In the genomic region with DNA sequence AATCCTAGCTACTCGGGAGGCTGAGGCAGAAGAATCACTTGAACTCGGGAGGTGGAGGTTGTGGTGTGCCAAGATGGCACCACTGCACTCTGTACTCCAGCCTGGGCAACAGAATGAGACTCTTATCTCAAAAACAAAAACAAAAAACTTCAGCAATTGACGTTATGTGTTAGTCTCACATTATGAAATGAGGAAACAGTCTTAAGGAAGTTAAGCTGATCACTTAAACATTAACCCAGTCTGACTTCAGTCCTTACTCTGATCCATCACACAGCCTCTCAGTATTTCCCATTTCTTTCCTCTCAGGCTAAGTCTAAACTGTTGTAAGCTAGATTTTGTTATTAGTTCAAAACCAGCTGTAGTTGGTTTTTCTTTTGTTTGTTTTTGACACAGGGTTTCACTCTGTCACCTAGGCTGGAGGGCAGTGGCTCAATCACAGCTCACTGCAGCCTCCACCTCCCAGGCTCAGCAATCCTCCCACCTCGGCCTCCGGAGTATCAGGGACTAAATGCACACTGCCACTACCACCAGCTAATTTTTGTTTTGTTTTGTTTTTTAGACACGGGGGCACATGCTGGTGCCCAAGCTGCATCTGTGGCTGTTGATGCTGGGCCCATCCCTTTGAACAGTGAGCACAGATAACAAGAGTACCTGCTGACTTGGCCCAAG, we compare ENCODE assay signal across 17 cellular contexts. TPM values are rescaled to one million over a fixed set of nuclear protein-coding genes. Genes with fewer than 3 reads are reported as not detected.
DNase-seq lines count a peak whose midpoint lies in the region; ATAC-seq, FAIRE-seq and TF ChIP-seq lines count a peak whose summit lies in the region.
"Had no signal": no experiment of that assay in that cellular context is flagged by ENCODE, and none has a peak within 500 bp of the region (broad histone marks: within the 10 kb centered on the region; RNA-seq: fewer than 3 reads in every experiment).

No MANE protein-coding gene starts in this region.

- in situ Hi-C loops in GM12878 (cut with MboI) = no loop called here

- H3K27me3 Mint-ChIP-seq in CD8-positive, alpha-beta T cell (ENCODE audit: low read depth) = no peaks in the 10 kb centered on the region
- no peaks in the 10 kb centered on the region for H3K27me3 Mint-ChIP-seq in nephron (ENCODE audit: low read depth)

- TF ChIP-seq RAD21 in A549 (conservative IDR thresholded peaks at IDR 0.05 in 1 of 2, IDR thresholded peaks at IDR 0.05 in 1 of 2) = no peak
- no peak for TF ChIP-seq RAD21 in GM12878 (IDR thresholded peaks at IDR 0.05; ENCODE audit: insufficient read depth, low read depth, low read length)

- H3K9ac ChIP-seq in GM12878 (ENCODE audit: control insufficient read depth, insufficient read depth, low read length) = no peak overlapping the region

- H3K27me3 ChIP-seq in CD8-positive, alpha-beta T cell (ENCODE audit: insufficient read depth, low read length) = no peaks in the 10 kb centered on the region
- H3K27me3 ChIP-seq in GM12878 (replicated peaks in 1 of 2; ENCODE audit: control insufficient read depth in 2 of 2, insufficient read depth in 2 of 2, low read length in 1 of 2) = no peaks in the 10 kb centered on the region
- H3K27me3 ChIP-seq in prostate gland (replicated peaks; ENCODE audit: insufficient read depth) = no peaks in the 10 kb centered on the region

- no peaks in the 10 kb centered on the region for H3K9me3 Mint-ChIP-seq in CD8-positive, alpha-beta T cell
- H3K9me3 Mint-ChIP-seq in nephron = no peaks in the 10 kb centered on the region
- H3K9me3 Mint-ChIP-seq: H9 had no signal

- H3K36me3 ChIP-seq in CD8-positive, alpha-beta T cell (ENCODE audit: insufficient read depth, low read length) = peaks cover 19% of the 10 kb centered on the region
- peaks cover 26 to 28% of the 10 kb centered on the region in 2 experiments; a peak in 3 of 4 replicates for H3K36me3 ChIP-seq in GM12878 (ENCODE audit: control insufficient read depth in 2 of 2, insufficient read depth in 2 of 2, low read length in 1 of 2)
- H3K36me3 ChIP-seq in prostate gland = peaks cover 0 to 3% of the 10 kb centered on the region in 2 donors

- no peaks in the 10 kb centered on the region for H4K20me1 ChIP-seq in GM12878 (ENCODE audit: control insufficient read depth, insufficient read depth)

- SMC1A ChIA-PET in GM12878 (lab: Charles Lee; ENCODE audit: uncharacterized antibody, unreplicated experiment) = interaction anchor here (0.9 to 1.4 kb wide), 6 partner anchors 11 to 43 kb away, joined by 3 to 6 read pairs (median 4); no protein-coding TSS in a partner anchor

- FAIRE-seq in A549 (lab: Jason Lieb, UNC) (no peak), GM12878 (lab: Jason Lieb, UNC) (no peak)
- FAIRE-seq: GM18507, TTC549 had no signal

- intact Hi-C loops in CD8-positive, alpha-beta T cell (cut with DNase I, micrococcal nuclease) = no loop called here
- intact Hi-C loops in GM12878 (cut with micrococcal nuclease; ENCODE audit: unreplicated experiment) = no loop called here
- intact Hi-C loops in prostate gland (cut with DNase I) = no loop called here

- H3K4me3 ChIP-seq in A549 (no peak overlapping the region), GM12878 (no peak overlapping the region), prostate gland (no peak overlapping the region)
- H3K4me3 ChIP-seq in CD8-positive, alpha-beta T cell (ENCODE audit: low read depth, low read length) = no peak overlapping the region

- RAD21 ChIA-PET in GM12878 (lab: Charles Lee; ENCODE audit: unreplicated experiment) = interaction anchor here (1.1 kb wide), 1 partner anchor 9 kb away, joined by 3 read pairs; no protein-coding TSS in a partner anchor

- DNase-seq in A549 (ENCODE audit: low read depth in 1 of 2, low spot score in 1 of 2) = no peak
- DNase-seq in CD8-positive, alpha-beta T cell = no peak
- no peak for DNase-seq in GM12878 (ENCODE audit: low read depth, low spot score)
- no peak for DNase-seq in prostate gland (ENCODE audit: low spot score)
- DNase-seq in NK-92 treated with Interleukin-12 subunit alpha and Interleukin-12 subunit beta, amount 100 ng/mL, for 24 hours (lab: John Stamatoyannopoulos, UW) = no peak
- DNase-seq: activated CD8-positive, alpha-beta memory T cell treated with anti-CD3 and anti-CD28 coated beads, Interleukin-2, amount 50 U/mL, for 4 hours; effector memory CD4-positive, alpha-beta T cell; GDM1; H9; NCI-H2029; Right ventricle myocardium superior; stimulated activated CD4-positive, alpha-beta T cell treated with anti-CD3 and anti-CD28 coated beads, Interleukin-4, amount 100 ng/mL, for 1 hour; stimulated activated naive CD4-positive, alpha-beta T cell treated with Interleukin-2 at 50 U/mL for 16 hours had no signal

- no peak overlapping the region for H2AFZ ChIP-seq in GM12878 (ENCODE audit: control insufficient read depth, low read depth, low read length)

- POLR2A ChIA-PET in A549 (lab: Yijun Ruan, JAX) = interaction anchor here (1.1 kb wide), 1 partner anchor 24 kb away, joined by 4 read pairs; no protein-coding TSS in a partner anchor
- POLR2A ChIA-PET in CD8-positive, alpha-beta T cell (lab: Charles Lee) = no interaction called here
- POLR2A ChIA-PET in GM12878 (lab: Charles Lee) = interaction anchor here (0.6 to 1.2 kb wide), 5 partner anchors 9 to 68 kb away, joined by 3 to 4 read pairs (median 3); no protein-coding TSS in a partner anchor

- H3K27ac Mint-ChIP-seq in CD8-positive, alpha-beta T cell = peak overlapping the region; percentile 25
- peak overlapping the region in 2 of 3 experiments; percentile 18 to 38 for H3K27ac Mint-ChIP-seq in nephron

- ATAC-seq in A549 (0 out of 6 replicates have a peak, but pooled peaks have one; percentile 9 to 23), GM12878 (peak; percentile 26; the same call in 2 of the 3 replicates), GM19455 (IDR thresholded peaks at IDR 0.05; ENCODE audit: unreplicated experiment) (no peak)
- no peak for ATAC-seq in CD8-positive, alpha-beta T cell

- H3K9me3 ChIP-seq in A549 (no peaks in the 10 kb centered on the region), GM12878 (replicated peaks; ENCODE audit: control insufficient read depth, insufficient read depth, low read length) (no peaks in the 10 kb centered on the region), prostate gland (no peaks in the 10 kb centered on the region)
- H3K9me3 ChIP-seq in CD8-positive, alpha-beta T cell (ENCODE audit: low read length) = no peaks in the 10 kb centered on the region

- no peak overlapping the region for H3K4me3 Mint-ChIP-seq in CD8-positive, alpha-beta T cell
- H3K4me3 Mint-ChIP-seq in nephron = no peak overlapping the region
- H3K4me3 Mint-ChIP-seq: H9 had no signal

- no TSS peak for BruUV-seq in GM12878 (replicated peaks; lab: Mats Ljungman, UMichigan)

- CTCF ChIA-PET in A549 (lab: Yijun Ruan, JAX) (interaction anchor here (0.6 to 62.2 kb wide), 10 partner anchors 8 to 186 kb away, joined by 3 to 3429 read pairs (median 5); a partner anchor contains a TSS), GM12878 (lab: Yijun Ruan, JAX) (interaction anchor here (0.6 to 3.1 kb wide), 8 partner anchors 13 to 187 kb away, joined by 3 to 11 read pairs (median 4); a partner anchor contains a TSS)
- CTCF ChIA-PET in CD8-positive, alpha-beta T cell (lab: Charles Lee) = interaction anchor here (0.9 to 2.6 kb wide), 3 partner anchors 16 to 53 kb away, joined by 3 to 16 read pairs (median 4); a partner anchor contains a TSS

- H3K4me1 ChIP-seq in A549 = peaks cover 49% of the 10 kb centered on the region
- peaks cover 13% of the 10 kb centered on the region for H3K4me1 ChIP-seq in CD8-positive, alpha-beta T cell (ENCODE audit: insufficient read depth, low read length)
- no peaks in the 10 kb centered on the region for H3K4me1 ChIP-seq in GM12878 (ENCODE audit: control insufficient read depth, insufficient read depth, low read length)
- H3K4me1 ChIP-seq in prostate gland (replicated peaks) = peaks cover 6% of the 10 kb centered on the region

- H3K27ac ChIP-seq in A549 = 0 out of 6 replicates have a peak overlapping the region, but pooled peaks of 1 of the 2 experiments have one; percentile 12
- H3K27ac ChIP-seq in CD8-positive, alpha-beta T cell (ENCODE audit: low read depth, low read length) = no peak overlapping the region
- H3K27ac ChIP-seq in GM12878 (ENCODE audit: control insufficient read depth, insufficient read depth) = no peak overlapping the region
- H3K27ac ChIP-seq in prostate gland = no peak overlapping the region

- peaks cover 50% of the 10 kb centered on the region for H3K79me2 ChIP-seq in GM12878 (ENCODE audit: control insufficient read depth, insufficient read depth, low read length)

- TF ChIP-seq CTCF in A549 (IDR thresholded peaks at IDR 0.05) (no peak), GM12878 (IDR thresholded peaks at IDR 0.05 in 2 of 3, conservative IDR thresholded peaks at IDR 0.05 in 1 of 3; ENCODE audit: control insufficient read depth in 2 of 3, extremely low read depth in 1 of 3, insufficient read depth in 1 of 3, low read depth in 3 of 3, low read length in 3 of 3) (no peak), nephron (IDR thresholded peaks at IDR 0.05; ENCODE audit: unreplicated experiment in 3 of 3) (no peak), prostate gland (IDR thresholded peaks at IDR 0.05) (no peak)
- no peak for TF ChIP-seq CTCF in CD8-positive, alpha-beta T cell (IDR thresholded peaks at IDR 0.05)

- peaks cover 15% of the 10 kb centered on the region for H3K4me1 Mint-ChIP-seq in CD8-positive, alpha-beta T cell (ENCODE audit: low read depth)
- peaks cover 19% of the 10 kb centered on the region for H3K4me1 Mint-ChIP-seq in nephron

- TF ChIP-seq EP300 in A549 (IDR thresholded peaks at IDR 0.05) = no peak
- no peak for TF ChIP-seq EP300 in GM12878 (IDR thresholded peaks at IDR 0.05; ENCODE audit: borderline replicate concordance in 1 of 2, control insufficient read depth in 1 of 2, low read depth in 2 of 2, low read length in 2 of 2)

- H3K4me2 ChIP-seq in A549 (peak overlapping the region; percentile 25; the same call in 2 of the 3 replicates), GM12878 (ENCODE audit: control insufficient read depth, insufficient read depth) (no peak overlapping the region)

- TF ChIP-seq POLR2A in A549 (IDR thresholded peaks at IDR 0.05; ENCODE audit: low read length) (no peak), GM12878 (IDR thresholded peaks at IDR 0.05; ENCODE audit: low read depth, low read length) (no peak), prostate gland (IDR thresholded peaks at IDR 0.05) (no peak)

- peaks cover 47% of the 10 kb centered on the region for H3K36me3 Mint-ChIP-seq in CD8-positive, alpha-beta T cell
- H3K36me3 Mint-ChIP-seq in nephron (ENCODE audit: low read depth) = peaks cover 56% of the 10 kb centered on the region

- 59% methylated on average over 6 of the region's 6 CpGs for WGBS in A549 (ENCODE audit: missing lambda C conversion rate)
- WGBS in GM12878 (ENCODE audit: insufficient coverage, insufficient replicate concordance, low lambda C conversion rate, missing lambda C conversion rate) = 65% methylated on average over 6 of the region's 6 CpGs
- 90% methylated on average over 6 of the region's 6 CpGs for WGBS in prostate gland

RNA-seq across cellular contexts. Expression of a gene that starts 6.3 kb away (rescaled TPM):
- polyA plus RNA-seq in A549 (2011; rRNA removed) = 141 and 196 TPM in 2 replicates
- polyA plus RNA-seq in A549 (2012; cell fraction: cytosol; rRNA removed) = 483 and 502 TPM in 2 replicates
- 360 and 387 TPM in 2 replicates for polyA plus RNA-seq in A549 (2012; cell fraction: nucleus; rRNA removed)
- polyA plus RNA-seq in A549 (2017; fragmentation: RNase III; extraction: RNeasy Plus Mini Kit Qiagen cat#74134 plus additional on column Dnase treatment) = 623 to 739 TPM (median 629 TPM) in 3 replicates
- polyA minus RNA-seq in A549 (2011; rRNA and poly(A)+ RNA removed) = 49.1 and 91.6 TPM in 2 replicates
- total RNA-seq in CD8-positive, alpha-beta T cell = 10 to 100 TPM; 15.1 to 17.3 TPM
- 43.4 and 56.9 TPM in 2 replicates for total RNA-seq in GM12878 (2013; cell fraction: nucleolus; rRNA removed)
- 150 and 158 TPM in 2 replicates for total RNA-seq in GM12878 (2014; rRNA removed)
- total RNA-seq in GM12878 (2014; rRNA removed; fragmentation: Illumina TruSeq; extraction: Trizol) = 324 and 357 TPM in 2 replicates
- 316 and 327 TPM in 2 replicates for total RNA-seq in GM12878 (2021)
- polyA plus RNA-seq in GM12878 (2011; ENCODE audit: low read depth) = 208 TPM
- polyA plus RNA-seq in GM12878 (2011; rRNA removed) = 79.7 and 112 TPM in 2 replicates
- 288 and 290 TPM in 2 replicates for polyA plus RNA-seq in GM12878 (2011; cell fraction: cytosol; rRNA removed)
- 199 and 203 TPM in 2 replicates for polyA plus RNA-seq in GM12878 (2011; cell fraction: nucleus; rRNA removed)
- polyA plus RNA-seq in GM12878 (2012) = 277 and 284 TPM in 2 replicates
- 101 and 318 TPM in 2 replicates for polyA plus RNA-seq in GM12878 (2014; fragmentation: Illumina TruSeq; extraction: Trizol)
- polyA plus RNA-seq in GM12878 (2014; fragmentation: Nextera tagmentation; extraction: Ambion mirVana) = 100 to 1,000 TPM in 1 of 2 experiments, 10 to 100 TPM in 1; 95.9 to 140 TPM
- polyA plus RNA-seq in GM12878 (2014; rRNA removed) = 339 and 341 TPM in 2 replicates
- polyA plus RNA-seq in GM12878 (2016; fragmentation: Nextera tagmentation; extraction: Ambion mirVana) = 100 to 1,000 TPM; 648 to 651 TPM
- polyA minus RNA-seq in GM12878 (2011; rRNA and poly(A)+ RNA removed) = 39.5 and 98.5 TPM in 2 replicates
- polyA minus RNA-seq in GM12878 (2011; cell fraction: cytosol; rRNA and poly(A)+ RNA removed) = 111 and 140 TPM in 2 replicates
- polyA minus RNA-seq in GM12878 (2011; cell fraction: nucleus; rRNA and poly(A)+ RNA removed) = 46.9 and 65.1 TPM in 2 replicates
- 100 to 1,000 TPM in 1 of 2 donors, 10 to 100 TPM in 1; 97.9 to 132 TPM for total RNA-seq in prostate gland

RNA-seq across cellular contexts. Expression of a gene that starts 16.5 kb away (rescaled TPM):
- polyA plus RNA-seq in A549 (2011; rRNA removed) (54.5 and 73.7 TPM in 2 replicates), A549 (2017; fragmentation: RNase III; extraction: RNeasy Plus Mini Kit Qiagen cat#74134 plus additional on column Dnase treatment) (83.8 to 92.2 TPM (median 91.4 TPM) in 3 replicates), GM12878 (2011; rRNA removed) (17.4 and 40.2 TPM in 2 replicates), GM12878 (2014; fragmentation: Illumina TruSeq; extraction: Trizol) (10.4 and 24.2 TPM in 2 replicates), GM12878 (2014; fragmentation: Nextera tagmentation; extraction: Ambion mirVana) (1 to 10 TPM; 3.7 to 9.8 TPM), GM12878 (2014; rRNA removed) (158 and 188 TPM in 2 replicates), GM12878 (2016; fragmentation: Nextera tagmentation; extraction: Ambion mirVana) (100 to 1,000 TPM; 116 to 129 TPM)
- polyA plus RNA-seq in A549 (2012; cell fraction: cytosol; rRNA removed) = 174 and 199 TPM in 2 replicates
- 280 and 344 TPM in 2 replicates for polyA plus RNA-seq in A549 (2012; cell fraction: nucleus; rRNA removed)
- 31.1 and 36.1 TPM in 2 replicates for polyA minus RNA-seq in A549 (2011; rRNA and poly(A)+ RNA removed)
- total RNA-seq in CD8-positive, alpha-beta T cell = 10 to 100 TPM; 19.3 to 20.4 TPM
- total RNA-seq in GM12878 (2013; cell fraction: nucleolus; rRNA removed) = 22.0 and 36.6 TPM in 2 replicates
- total RNA-seq in GM12878 (2014; rRNA removed) (115 and 144 TPM in 2 replicates), GM12878 (2014; rRNA removed; fragmentation: Illumina TruSeq; extraction: Trizol) (41.6 and 43.7 TPM in 2 replicates), GM12878 (2021) (86.3 and 88.5 TPM in 2 replicates), prostate gland (100 to 1,000 TPM; 120 to 166 TPM)
- polyA plus RNA-seq in GM12878 (2011; ENCODE audit: low read depth) = 15.1 TPM
- 45.1 and 76.6 TPM in 2 replicates for polyA plus RNA-seq in GM12878 (2011; cell fraction: cytosol; rRNA removed)
- 82.6 and 87.6 TPM in 2 replicates for polyA plus RNA-seq in GM12878 (2011; cell fraction: nucleus; rRNA removed)
- polyA plus RNA-seq in GM12878 (2012) = 49.7 and 55.2 TPM in 2 replicates
- 10.6 and 15.4 TPM in 2 replicates for polyA minus RNA-seq in GM12878 (2011; rRNA and poly(A)+ RNA removed)
- 7.4 and 11.4 TPM in 2 replicates for polyA minus RNA-seq in GM12878 (2011; cell fraction: cytosol; rRNA and poly(A)+ RNA removed)
- polyA minus RNA-seq in GM12878 (2011; cell fraction: nucleus; rRNA and poly(A)+ RNA removed) = 20.4 and 32.2 TPM in 2 replicates

RNA-seq across cellular contexts. Expression of a gene that starts 34.7 kb away (rescaled TPM):
- 400 and 545 TPM in 2 replicates for polyA plus RNA-seq in A549 (2011; rRNA removed)
- 90.1 and 91.1 TPM in 2 replicates for polyA plus RNA-seq in A549 (2012; cell fraction: cytosol; rRNA removed)
- 21.1 and 34.7 TPM in 2 replicates for polyA plus RNA-seq in A549 (2012; cell fraction: nucleus; rRNA removed)
- polyA plus RNA-seq in A549 (2017; fragmentation: RNase III; extraction: RNeasy Plus Mini Kit Qiagen cat#74134 plus additional on column Dnase treatment) = 452 to 573 TPM (median 525 TPM) in 3 replicates
- 119 and 127 TPM in 2 replicates for polyA minus RNA-seq in A549 (2011; rRNA and poly(A)+ RNA removed)
- 100 to 1,000 TPM; 192 to 203 TPM for total RNA-seq in CD8-positive, alpha-beta T cell
- total RNA-seq in GM12878 (2013; cell fraction: nucleolus; rRNA removed) = 19.8 and 21.3 TPM in 2 replicates
- total RNA-seq in GM12878 (2014; rRNA removed) = 163 and 207 TPM in 2 replicates
- total RNA-seq in GM12878 (2014; rRNA removed; fragmentation: Illumina TruSeq; extraction: Trizol) = 312 and 322 TPM in 2 replicates
- total RNA-seq in GM12878 (2021) = 506 and 514 TPM in 2 replicates
- 65.4 TPM for polyA plus RNA-seq in GM12878 (2011; ENCODE audit: low read depth)
- 603 and 801 TPM in 2 replicates for polyA plus RNA-seq in GM12878 (2011; rRNA removed)
- polyA plus RNA-seq in GM12878 (2011; cell fraction: cytosol; rRNA removed) = 90.6 and 121 TPM in 2 replicates
- polyA plus RNA-seq in GM12878 (2011; cell fraction: nucleus; rRNA removed) = 80.5 and 124 TPM in 2 replicates
- polyA plus RNA-seq in GM12878 (2012) = 224 and 225 TPM in 2 replicates
- 265 and 335 TPM in 2 replicates for polyA plus RNA-seq in GM12878 (2014; fragmentation: Illumina TruSeq; extraction: Trizol)
- polyA plus RNA-seq in GM12878 (2014; fragmentation: Nextera tagmentation; extraction: Ambion mirVana) = 100 to 1,000 TPM; 709 to 767 TPM
- polyA plus RNA-seq in GM12878 (2014; rRNA removed) = 232 and 249 TPM in 2 replicates
- polyA plus RNA-seq in GM12878 (2016; fragmentation: Nextera tagmentation; extraction: Ambion mirVana) = 100 to 1,000 TPM; 755 to 803 TPM
- polyA minus RNA-seq in GM12878 (2011; rRNA and poly(A)+ RNA removed) = 63.9 and 102 TPM in 2 replicates
- polyA minus RNA-seq in GM12878 (2011; cell fraction: cytosol; rRNA and poly(A)+ RNA removed) = 148 and 173 TPM in 2 replicates
- polyA minus RNA-seq in GM12878 (2011; cell fraction: nucleus; rRNA and poly(A)+ RNA removed) = 13.5 and 14.2 TPM in 2 replicates
- 10 to 100 TPM; 79.7 to 97.2 TPM for total RNA-seq in prostate gland

RNA-seq across cellular contexts. Expression of a gene that starts 38.2 kb away (rescaled TPM):
- polyA plus RNA-seq in A549 (2011; rRNA removed) (8.5 and 9.5 TPM in 2 replicates), A549 (2017; fragmentation: RNase III; extraction: RNeasy Plus Mini Kit Qiagen cat#74134 plus additional on column Dnase treatment) (11.3 to 13.1 TPM (median 12.6 TPM) in 3 replicates), GM12878 (2011; rRNA removed) (2.4 and 5.2 TPM in 2 replicates), GM12878 (2014; fragmentation: Illumina TruSeq; extraction: Trizol) (2.9 and 6.5 TPM in 2 replicates), GM12878 (2014; fragmentation: Nextera tagmentation; extraction: Ambion mirVana) (1 to 10 TPM; 1.5 to 4.3 TPM), GM12878 (2014; rRNA removed) (6.9 and 10.9 TPM in 2 replicates), GM12878 (2016; fragmentation: Nextera tagmentation; extraction: Ambion mirVana) (10 to 100 TPM; 15.7 to 19.8 TPM)
- polyA plus RNA-seq in A549 (2012; cell fraction: cytosol; rRNA removed) = 11.0 and 13.2 TPM in 2 replicates
- 16.6 and 18.3 TPM in 2 replicates for polyA plus RNA-seq in A549 (2012; cell fraction: nucleus; rRNA removed)
- 14.3 and 15.2 TPM in 2 replicates for polyA minus RNA-seq in A549 (2011; rRNA and poly(A)+ RNA removed)
- total RNA-seq in CD8-positive, alpha-beta T cell = 1 to 10 TPM; 2.0 to 3.0 TPM
- 11.3 and 11.4 TPM in 2 replicates for total RNA-seq in GM12878 (2013; cell fraction: nucleolus; rRNA removed)
- total RNA-seq in GM12878 (2014; rRNA removed) (5.6 and 6.1 TPM in 2 replicates), GM12878 (2014; rRNA removed; fragmentation: Illumina TruSeq; extraction: Trizol) (4.1 and 5.6 TPM in 2 replicates), GM12878 (2021) (11.6 and 11.7 TPM in 2 replicates), prostate gland (10 to 100 TPM; 13.6 to 15.1 TPM)
- polyA plus RNA-seq in GM12878 (2011; ENCODE audit: low read depth) = 4.5 TPM
- polyA plus RNA-seq in GM12878 (2011; cell fraction: cytosol; rRNA removed) = 9.5 and 11.2 TPM in 2 replicates
- polyA plus RNA-seq in GM12878 (2011; cell fraction: nucleus; rRNA removed) = 8.6 and 10.6 TPM in 2 replicates
- 9.2 and 11.8 TPM in 2 replicates for polyA plus RNA-seq in GM12878 (2012)
- polyA minus RNA-seq in GM12878 (2011; rRNA and poly(A)+ RNA removed) = 7.3 and 10.3 TPM in 2 replicates
- 3.5 and 6.9 TPM in 2 replicates for polyA minus RNA-seq in GM12878 (2011; cell fraction: cytosol; rRNA and poly(A)+ RNA removed)
- 5.9 and 11.0 TPM in 2 replicates for polyA minus RNA-seq in GM12878 (2011; cell fraction: nucleus; rRNA and poly(A)+ RNA removed)

RNA-seq across cellular contexts. Expression of a gene that starts 57.5 kb away (rescaled TPM):
- polyA plus RNA-seq in A549 (2011; rRNA removed) = 110 and 124 TPM in 2 replicates
- 203 and 209 TPM in 2 replicates for polyA plus RNA-seq in A549 (2012; cell fraction: cytosol; rRNA removed)
- polyA plus RNA-seq in A549 (2012; cell fraction: nucleus; rRNA removed) = 485 and 663 TPM in 2 replicates
- polyA plus RNA-seq in A549 (2017; fragmentation: RNase III; extraction: RNeasy Plus Mini Kit Qiagen cat#74134 plus additional on column Dnase treatment) = 83.4 to 87.1 TPM (median 84.1 TPM) in 3 replicates
- 109 and 125 TPM in 2 replicates for polyA minus RNA-seq in A549 (2011; rRNA and poly(A)+ RNA removed)
- 10 to 100 TPM; 57.4 to 65.3 TPM for total RNA-seq in CD8-positive, alpha-beta T cell
- total RNA-seq in GM12878 (2013; cell fraction: nucleolus; rRNA removed) = 89.4 and 98.6 TPM in 2 replicates
- 47.1 and 57.8 TPM in 2 replicates for total RNA-seq in GM12878 (2014; rRNA removed)
- total RNA-seq in GM12878 (2014; rRNA removed; fragmentation: Illumina TruSeq; extraction: Trizol) = 52.9 and 54.0 TPM in 2 replicates
- total RNA-seq in GM12878 (2021) = 82.5 and 97.9 TPM in 2 replicates
- 58.6 TPM for polyA plus RNA-seq in GM12878 (2011; ENCODE audit: low read depth)
- polyA plus RNA-seq in GM12878 (2011; rRNA removed) = 80.8 and 92.9 TPM in 2 replicates
- polyA plus RNA-seq in GM12878 (2011; cell fraction: cytosol; rRNA removed) = 112 and 130 TPM in 2 replicates
- polyA plus RNA-seq in GM12878 (2011; cell fraction: nucleus; rRNA removed) = 362 and 389 TPM in 2 replicates
- polyA plus RNA-seq in GM12878 (2012) = 37.7 and 46.3 TPM in 2 replicates
- polyA plus RNA-seq in GM12878 (2014; fragmentation: Illumina TruSeq; extraction: Trizol) = 59.6 and 65.9 TPM in 2 replicates
- polyA plus RNA-seq in GM12878 (2014; fragmentation: Nextera tagmentation; extraction: Ambion mirVana) = 100 to 1,000 TPM; 127 to 135 TPM
- 83.2 and 87.8 TPM in 2 replicates for polyA plus RNA-seq in GM12878 (2014; rRNA removed)
- 100 to 1,000 TPM; 103 to 104 TPM for polyA plus RNA-seq in GM12878 (2016; fragmentation: Nextera tagmentation; extraction: Ambion mirVana)
- polyA minus RNA-seq in GM12878 (2011; rRNA and poly(A)+ RNA removed) = 80.2 and 80.8 TPM in 2 replicates
- polyA minus RNA-seq in GM12878 (2011; cell fraction: cytosol; rRNA and poly(A)+ RNA removed) = 24.1 and 34.9 TPM in 2 replicates
- polyA minus RNA-seq in GM12878 (2011; cell fraction: nucleus; rRNA and poly(A)+ RNA removed) = 54.2 and 98.1 TPM in 2 replicates
- total RNA-seq in prostate gland = 10 to 100 TPM; 41.0 to 46.7 TPM

Comparison
In these comparisons a context has a peak if more than half of its experiments do, and no peak if none do; other contexts are left out.
1. ATAC-seq: peak in A549 (2 of 2) and GM12878 (single experiment); none in CD8-positive, alpha-beta T cell (single experiment) and GM19455 (single experiment).